2 cellular contexts compared by ENCODE assay signal in genomic region chr1:6801199-6801598, GRCh38.
TF ChIP-seq lines count a peak whose summit lies in the region.

No MANE protein-coding gene starts in this region.

TF ChIP-seq in SK-N-SH, 30 proteins besides CTCF, POLR2A, EP300 and RAD21 (continued from another document):
- TF ChIP-seq TAF1 (IDR thresholded peaks at IDR 0.05; ENCODE audit: borderline replicate concordance, low read depth, low read length) (no peak), RXRA (IDR thresholded peaks at IDR 0.05; ENCODE audit: borderline replicate concordance, low read depth) (no peak), POLR2AphosphoS5 (IDR thresholded peaks at IDR 0.05; ENCODE audit: low read depth, low read length) (no peak), NFIC (IDR thresholded peaks at IDR 0.05; ENCODE audit: borderline replicate concordance) (no peak), FOSL2 (IDR thresholded peaks at IDR 0.05; ENCODE audit: borderline replicate concordance, low read depth) (no peak), RFX5 (IDR thresholded peaks at IDR 0.05; ENCODE audit: low read length) (no peak), TEAD4 (IDR thresholded peaks at IDR 0.05; ENCODE audit: borderline replicate concordance, insufficient read depth) (no peak), FOXJ3 (CRISPR knock-in tag; IDR thresholded peaks at IDR 0.05) (no peak), CHD2 (IDR thresholded peaks at IDR 0.05; ENCODE audit: low read length, partially characterized antibody) (no peak), USF1 (IDR thresholded peaks at IDR 0.05; ENCODE audit: borderline replicate concordance, low read depth) (no peak), GABPA (IDR thresholded peaks at IDR 0.05; ENCODE audit: low read depth) (no peak), EZH2phosphoT487 (IDR thresholded peaks at IDR 0.05; ENCODE audit: borderline replicate concordance, low read depth) (no peak), SMC3 (IDR thresholded peaks at IDR 0.05; ENCODE audit: low read depth, low read length) (no peak)

TF ChIP-seq in SK-N-SH treated with all-trans-retinoic acid at 6 μM for 48 hours, 23 proteins besides CTCF, POLR2A, EP300 and RAD21 (continued from another document):
- TF ChIP-seq CSRNP3 (CRISPR knock-in tag; IDR thresholded peaks at IDR 0.05) (no peak), ZFP30 (CRISPR knock-in tag; IDR thresholded peaks at IDR 0.05) (no peak), ZNF565 (CRISPR knock-in tag; conservative IDR thresholded peaks at IDR 0.05; ENCODE audit: low read depth) (no peak), ZNF8 (CRISPR knock-in tag; IDR thresholded peaks at IDR 0.05) (no peak), BACH2 (CRISPR knock-in tag; IDR thresholded peaks at IDR 0.05; ENCODE audit: borderline replicate concordance) (no peak), ZNF70 (CRISPR knock-in tag; IDR thresholded peaks at IDR 0.05) (no peak), CREB5 (CRISPR knock-in tag; IDR thresholded peaks at IDR 0.05; ENCODE audit: low read depth) (no peak), GLIS3 (CRISPR knock-in tag; IDR thresholded peaks at IDR 0.05) (no peak)
